ENCODE assay signal across 8 cellular contexts in genomic region chr11:108135845-108136599, GRCh38. TPM values are rescaled to one million over a fixed set of nuclear protein-coding genes. Genes with fewer than 3 reads are reported as not detected.
DNase-seq lines count a peak whose midpoint lies in the region; ATAC-seq and TF ChIP-seq lines count a peak whose summit lies in the region.

No MANE protein-coding gene starts in this region.

- peak; percentile 62 for ATAC-seq in left lobe of liver
- no peak for ATAC-seq in GM18873 (IDR thresholded peaks at IDR 0.05; ENCODE audit: low FRiP score, unreplicated experiment)
- no peak for ATAC-seq in upper lobe of left lung (ENCODE audit: low FRiP score in 2 of 2)

- no peak overlapping the region for H3K27ac Mint-ChIP-seq in CD14-positive monocyte

- CTCF ChIA-PET in HEK293 (lab: Yijun Ruan, JAX) = no interaction called here

- H3K9me3 ChIP-seq in HEK293 (ENCODE audit: control insufficient read depth, insufficient read depth, low read depth, low read length) = no peaks in the 10 kb centered on the region
- H3K9me3 ChIP-seq in upper lobe of left lung = no peaks in the 10 kb centered on the region

- no peak for TF ChIP-seq CTCF in HEK293 (tag by site-specific recombination; IDR thresholded peaks at IDR 0.05)
- TF ChIP-seq CTCF in CD14-positive monocyte (IDR thresholded peaks at IDR 0.05) = no peak
- TF ChIP-seq CTCF in upper lobe of left lung (IDR thresholded peaks at IDR 0.05) = no peak

- no peaks in the 10 kb centered on the region for H3K9me3 Mint-ChIP-seq in CD14-positive monocyte

- H3K4me1 ChIP-seq in HEK293 (ENCODE audit: control insufficient read depth, insufficient read depth, low read length) (no peaks in the 10 kb centered on the region), upper lobe of left lung (peaks cover 0 to 10% (median 6%) of the 10 kb centered on the region in 4 donors)

- H3K4me3 ChIP-seq in HEK293 (ENCODE audit: low read depth, low read length) (no peak overlapping the region), upper lobe of left lung (no peak overlapping the region)

- H3K4me3 Mint-ChIP-seq in CD14-positive monocyte = no peak overlapping the region

- peaks cover 38 to 61% of the 10 kb centered on the region in 2 donors for H3K36me3 Mint-ChIP-seq in CD14-positive monocyte

- WGBS in upper lobe of left lung, 2 donors = 68 to 73% methylated on average over 2 of the region's 2 CpGs

- TF ChIP-seq EP300 in upper lobe of left lung (IDR thresholded peaks at IDR 0.05) = no peak

- H3K27me3 Mint-ChIP-seq in CD14-positive monocyte (ENCODE audit: low read depth in 3 of 3) = no peaks in the 10 kb centered on the region

- intact Hi-C loops in CD14-positive monocyte (cut with micrococcal nuclease) = no loop called here

- no peaks in the 10 kb centered on the region for H3K4me1 Mint-ChIP-seq in CD14-positive monocyte

- DNase-seq in GM03348 (ENCODE audit: low spot score) (peak; percentile 21), left lobe of liver (ENCODE audit: low spot score) (no peak), SIG-M5 treated with dmso at 0.1 percent for 504 hours (lab: John Stamatoyannopoulos, UW; ENCODE audit: unreplicated experiment) (no peak), CD14-positive monocyte (ENCODE audit: low spot score) (no peak), upper lobe of left lung (no peak)
- peak; percentile 12 to 30 for DNase-seq in activated CD4-positive, alpha-beta T cell treated with anti-CD3 and anti-CD28 coated beads for 4 hours

- POLR2A ChIA-PET in HEK293 (lab: Yijun Ruan, JAX) = no interaction called here

- no peak overlapping the region for H3K27ac ChIP-seq in HEK293 (ENCODE audit: extremely low read depth, low read depth, low read length)
- H3K27ac ChIP-seq in upper lobe of left lung = no peak overlapping the region

- no peak for TF ChIP-seq POLR2A in upper lobe of left lung (IDR thresholded peaks at IDR 0.05)

- H3K27me3 ChIP-seq in upper lobe of left lung = no peaks in the 10 kb centered on the region

- H3K36me3 ChIP-seq in HEK293 (ENCODE audit: control insufficient read depth in 2 of 2, insufficient read depth in 1 of 2, low read length in 2 of 2) = peaks cover 12 to 62% of the 10 kb centered on the region in 2 experiments; a peak in 2 of 3 replicates
- peaks cover 0 to 64% (median 35%) of the 10 kb centered on the region in 4 donors for H3K36me3 ChIP-seq in upper lobe of left lung

TF ChIP-seq in HEK293, 187 proteins besides CTCF, POLR2A, EP300 and RAD21:
- TF ChIP-seq ZNF558 (tag by site-specific recombination; IDR thresholded peaks at IDR 0.05) (no peak), ZNF785 (tag by site-specific recombination; IDR thresholded peaks at IDR 0.05) (no peak), KLF10 (tag by site-specific recombination; IDR thresholded peaks at IDR 0.05) (no peak), ZNF654 (tag by site-specific recombination; IDR thresholded peaks at IDR 0.05; ENCODE audit: low read depth) (peak; percentile 22), ZNF184 (tag by site-specific recombination; IDR thresholded peaks at IDR 0.05) (peak; percentile 74; the same call in 1 of the 2 replicates)
- TF ChIP-seq, protein P1, sequence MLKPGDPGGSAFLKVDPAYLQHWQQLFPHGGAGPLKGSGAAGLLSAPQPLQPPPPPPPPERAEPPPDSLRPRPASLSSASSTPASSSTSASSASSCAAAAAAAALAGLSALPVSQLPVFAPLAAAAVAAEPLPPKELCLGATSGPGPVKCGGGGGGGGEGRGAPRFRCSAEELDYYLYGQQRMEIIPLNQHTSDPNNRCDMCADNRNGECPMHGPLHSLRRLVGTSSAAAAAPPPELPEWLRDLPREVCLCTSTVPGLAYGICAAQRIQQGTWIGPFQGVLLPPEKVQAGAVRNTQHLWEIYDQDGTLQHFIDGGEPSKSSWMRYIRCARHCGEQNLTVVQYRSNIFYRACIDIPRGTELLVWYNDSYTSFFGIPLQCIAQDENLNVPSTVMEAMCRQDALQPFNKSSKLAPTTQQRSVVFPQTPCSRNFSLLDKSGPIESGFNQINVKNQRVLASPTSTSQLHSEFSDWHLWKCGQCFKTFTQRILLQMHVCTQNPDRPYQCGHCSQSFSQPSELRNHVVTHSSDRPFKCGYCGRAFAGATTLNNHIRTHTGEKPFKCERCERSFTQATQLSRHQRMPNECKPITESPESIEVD (tag by site-specific recombination; IDR thresholded peaks at IDR 0.05) = no peak

RNA-seq across cellular contexts. Expression of gene ACAT1, which starts 14.7 kb away (rescaled TPM):
- 373 TPM for total RNA-seq in left lobe of liver
- 10 to 100 TPM; 22.3 to 24.1 TPM for polyA plus RNA-seq in CD14-positive monocyte
- 100 to 1,000 TPM in 1 of 6 donors, 10 to 100 TPM in 5; 61.2 to 114 (median 72.9) TPM for total RNA-seq in upper lobe of left lung

Comparison
In these comparisons a context has a peak if more than half of its experiments do, and no peak if none do; other contexts are left out.
1. DNase-seq: peak in GM03348 (single experiment) and activated CD4-positive, alpha-beta T cell treated with anti-CD3 and anti-CD28 coated beads for 4 hours (2 of 2); none in left lobe of liver (single experiment), SIG-M5 treated with dmso at 0.1 percent for 504 hours (single experiment), CD14-positive monocyte (single experiment) and upper lobe of left lung (0 of 2).